ENCODE assay signal across 9 cellular contexts in genomic region chr21:46065215-46065992, GRCh38. TPM values are rescaled to one million over a fixed set of nuclear protein-coding genes. Genes with fewer than 3 reads are reported as not detected.
DNase-seq lines count a peak whose midpoint lies in the region; ATAC-seq and TF ChIP-seq lines count a peak whose summit lies in the region.
"Had no signal": no experiment of that assay in that cellular context is flagged by ENCODE, and none has a peak within 500 bp of the region (broad histone marks: within the 10 kb centered on the region; RNA-seq: fewer than 3 reads in every experiment).

No MANE protein-coding gene starts in this region.

- H3K9me3 Mint-ChIP-seq in brain = peaks cover 5 to 29% (median 20%) of the 10 kb centered on the region in 5 experiments
- H3K9me3 Mint-ChIP-seq in stimulated activated effector memory CD8-positive, alpha-beta T cell treated with anti-CD3 and anti-CD28 coated beads, Interleukin-12 subunit alpha, Interleukin-12 subunit beta, amount 100 ng/mL, for 72 hours = no peaks in the 10 kb centered on the region

- H3K4me3 ChIP-seq in stomach = peak overlapping the region in 1 of 4 donors; percentile 1
- H3K4me3 ChIP-seq: SK-N-MC had no signal

- H3K27ac ChIP-seq in stomach = peak overlapping the region; percentile 57 to 87 (median 77)
- H3K27ac ChIP-seq: SK-N-MC had no signal

- peaks cover 21 to 37% (median 33%) of the 10 kb centered on the region in 4 donors for H3K4me1 ChIP-seq in stomach

- no peaks in the 10 kb centered on the region for H3K36me3 ChIP-seq in stomach

- no peak overlapping the region for H3K4me3 Mint-ChIP-seq in brain
- H3K4me3 Mint-ChIP-seq in stimulated activated effector memory CD8-positive, alpha-beta T cell treated with anti-CD3 and anti-CD28 coated beads, Interleukin-12 subunit alpha, Interleukin-12 subunit beta, amount 100 ng/mL, for 72 hours = no peak overlapping the region

- TF ChIP-seq CTCF in brain (conservative IDR thresholded peaks at IDR 0.05) = no peak
- TF ChIP-seq CTCF in stomach (IDR thresholded peaks at IDR 0.05) = no peak

- ATAC-seq in left lobe of liver = peak; percentile 35
- no peak for ATAC-seq in stimulated activated effector memory CD8-positive, alpha-beta T cell treated with anti-CD3 and anti-CD28 coated beads, Interleukin-12 subunit alpha, Interleukin-12 subunit beta, amount 100 ng/mL, for 72 hours
- no peak for ATAC-seq in HG02870 (IDR thresholded peaks at IDR 0.05; ENCODE audit: unreplicated experiment)

- intact Hi-C loops in stomach (cut with DNase I; ENCODE audit: low total_unique reads) = no loop called here

- 13 to 25% (median 15%) methylated on average over 21 to 23 of the region's 23 CpGs for WGBS in stomach, 5 donors

- no peak for TF ChIP-seq EP300 in stomach (IDR thresholded peaks at IDR 0.05)

- peaks cover 0 to 59% (median 8%) of the 10 kb centered on the region in 3 donors for H3K27me3 ChIP-seq in stomach

- in situ Hi-C loops in KBM-7 (cut with MboI; ENCODE audit: low pct_unique_long_range_greater_than_20kb, low sequenced_read_pairs) = no loop called here

- peaks cover 13% of the 10 kb centered on the region for H3K27me3 Mint-ChIP-seq in brain

- no peaks in the 10 kb centered on the region for H3K36me3 Mint-ChIP-seq in brain
- H3K36me3 Mint-ChIP-seq in stimulated activated effector memory CD8-positive, alpha-beta T cell treated with anti-CD3 and anti-CD28 coated beads, Interleukin-12 subunit alpha, Interleukin-12 subunit beta, amount 100 ng/mL, for 72 hours = peaks cover 5% of the 10 kb centered on the region

- peak; percentile 78 for DNase-seq in KBM-7
- no peak for DNase-seq in left lobe of liver (ENCODE audit: low spot score)
- no peak for DNase-seq in stomach
- no peak for DNase-seq in stimulated activated effector memory CD8-positive, alpha-beta T cell treated with anti-CD3 and anti-CD28 coated beads, Interleukin-12 subunit alpha, Interleukin-12 subunit beta, amount 100 ng/mL, for 72 hours (ENCODE audit: low spot score in 2 of 2)
- DNase-seq in cerebellar cortex (ENCODE audit: low spot score) = no peak
- no peak for DNase-seq in occipital lobe (lab: John Stamatoyannopoulos, UW)

- peak overlapping the region; percentile 57 to 86 (median 70) for H3K27ac Mint-ChIP-seq in brain
- no peak overlapping the region for H3K27ac Mint-ChIP-seq in stimulated activated effector memory CD8-positive, alpha-beta T cell treated with anti-CD3 and anti-CD28 coated beads, Interleukin-12 subunit alpha, Interleukin-12 subunit beta, amount 100 ng/mL, for 72 hours

- peaks cover 0 to 21% (median 7%) of the 10 kb centered on the region in 4 donors for H3K9me3 ChIP-seq in stomach

- TF ChIP-seq POLR2A in stomach (IDR thresholded peaks at IDR 0.05) = no peak

- H3K4me1 Mint-ChIP-seq in brain = peaks cover 41% of the 10 kb centered on the region
- peaks cover 6% of the 10 kb centered on the region for H3K4me1 Mint-ChIP-seq in stimulated activated effector memory CD8-positive, alpha-beta T cell treated with anti-CD3 and anti-CD28 coated beads, Interleukin-12 subunit alpha, Interleukin-12 subunit beta, amount 100 ng/mL, for 72 hours

RNA-seq across cellular contexts. Expression of gene COL6A2, which starts 32.5 kb away (rescaled TPM):
- polyA plus RNA-seq in brain (ENCODE audit: insufficient read depth, low read depth, low replicate concordance) = 21.4 TPM
- 34.9 TPM for total RNA-seq in left lobe of liver
- total RNA-seq in stomach = 1,000 to 10,000 TPM in 1 of 5 donors, 100 to 1,000 TPM in 4; 351 to 3,737 (median 491) TPM
- polyA plus RNA-seq in stomach = 100 to 1,000 TPM in 2 of 3 donors, 10 to 100 TPM in 1; 79.3 to 246 (median 113) TPM
- 37.1 TPM for total RNA-seq in occipital lobe
